Comparison of ENCODE assay signal across 15 cellular contexts in the genomic region with DNA sequence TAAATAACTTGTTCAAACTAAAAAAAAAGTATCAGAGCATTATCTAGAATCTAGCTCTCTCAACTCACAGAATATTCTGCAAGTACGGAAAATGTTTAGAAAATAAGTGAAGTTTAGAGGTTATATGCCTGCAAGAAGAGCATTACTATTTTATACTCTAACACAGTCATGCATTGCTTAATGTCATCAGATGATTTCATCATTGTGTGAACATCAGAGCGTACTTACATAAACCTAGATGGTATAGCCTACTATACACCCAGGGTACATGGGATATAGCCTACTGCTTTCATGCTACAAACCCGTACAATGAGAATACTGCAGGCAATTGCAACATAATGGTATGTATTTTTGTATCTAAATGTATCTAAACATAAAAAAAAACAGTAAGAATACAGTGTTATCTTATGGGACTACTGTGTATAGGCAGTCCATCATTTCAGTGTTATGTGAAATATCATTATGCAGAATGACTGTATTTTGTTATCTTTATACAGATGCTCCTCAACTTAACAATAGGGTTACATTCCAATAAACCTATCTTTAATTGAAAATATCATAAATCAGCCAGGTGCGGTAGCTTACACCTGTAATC. TPM values are rescaled to one million over a fixed set of nuclear protein-coding genes. Genes with fewer than 3 reads are reported as not detected.
DNase-seq lines count a peak whose midpoint lies in the region; ATAC-seq and TF ChIP-seq lines count a peak whose summit lies in the region.
"Had no signal": no experiment of that assay in that cellular context is flagged by ENCODE, and none has a peak within 500 bp of the region (broad histone marks: within the 10 kb centered on the region; RNA-seq: fewer than 3 reads in every experiment).

No MANE protein-coding gene starts in this region.

- DNase-seq in ELR (ENCODE audit: low read depth) (peak; percentile 28), OCI-M1 (lab: John Stamatoyannopoulos, UW) (peak; percentile 42), endodermal cell (no peak), mucosa of descending colon (no peak), HUDEP-2 (lab: John Stamatoyannopoulos, UW; ENCODE audit: unreplicated experiment in 76 of 76) (no peak), GOT3 (lab: John Stamatoyannopoulos, UW) (no peak)
- no peak for DNase-seq in stimulated activated naive CD8-positive, alpha-beta T cell treated with anti-CD3 and anti-CD28 coated beads, Interleukin-15, Interleukin-2, amounts not matched to agents 100 U/mL and 50 U/mL, for 24 hours
- DNase-seq: NCI-H1694, NCI-H526 had no signal

- H3K27ac Mint-ChIP-seq in endodermal cell = peak overlapping the region; percentile 56
- H3K27ac Mint-ChIP-seq: activated naive CD4-positive, alpha-beta T cell treated with anti-CD3 and anti-CD28 coated beads, Interleukin-2, amount 50 U/mL, for 72 hours; IgD-negative memory B cell had no signal

- no peaks in the 10 kb centered on the region for H3K27me3 Mint-ChIP-seq in endodermal cell (ENCODE audit: insufficient read depth)

- peaks cover 3% of the 10 kb centered on the region for H3K36me3 Mint-ChIP-seq in endodermal cell (ENCODE audit: low read depth)
- H3K36me3 Mint-ChIP-seq: activated naive CD4-positive, alpha-beta T cell treated with anti-CD3 and anti-CD28 coated beads, Interleukin-2, amount 50 U/mL, for 72 hours; IgD-negative memory B cell had no signal

- peak; percentile 41 for ATAC-seq in mucosa of descending colon
- no peak for ATAC-seq in stimulated activated naive CD8-positive, alpha-beta T cell treated with anti-CD3 and anti-CD28 coated beads, Interleukin-15, Interleukin-2, amounts not matched to agents 100 U/mL and 50 U/mL, for 24 hours
- no peak for ATAC-seq in GM19035 (IDR thresholded peaks at IDR 0.05; ENCODE audit: unreplicated experiment)
- ATAC-seq: activated naive CD4-positive, alpha-beta T cell treated with anti-CD3 and anti-CD28 coated beads, Interleukin-2, amount 50 U/mL, for 72 hours; GM12878 had no signal

- H3K36me3 ChIP-seq in endodermal cell (ENCODE audit: control insufficient read depth, insufficient read depth, low read length) (no peaks in the 10 kb centered on the region), mucosa of descending colon (ENCODE audit: low read depth) (no peaks in the 10 kb centered on the region)
- H3K36me3 ChIP-seq: BLaER1 had no signal

- H3K4me1 ChIP-seq in endodermal cell (ENCODE audit: control insufficient read depth, insufficient read depth, low read length) = peaks cover 9% of the 10 kb centered on the region
- H3K4me1 ChIP-seq in mucosa of descending colon (ENCODE audit: low read depth) = peaks cover 17% of the 10 kb centered on the region

- H3K27ac ChIP-seq in endodermal cell (ENCODE audit: low read depth, low read length) = no peak overlapping the region
- H3K27ac ChIP-seq: BLaER1, SJSA1 had no signal

- H3K4me1 Mint-ChIP-seq in endodermal cell = peaks cover 47% of the 10 kb centered on the region

- H3K9me3 ChIP-seq in endodermal cell (ENCODE audit: control insufficient read depth, low read length) (no peaks in the 10 kb centered on the region), mucosa of descending colon (no peaks in the 10 kb centered on the region)
- H3K9me3 ChIP-seq: BLaER1, SJSA1 had no signal

- H3K9ac ChIP-seq in endodermal cell (ENCODE audit: extremely low read depth, low read length, poor library complexity, severe bottlenecking) = no peak overlapping the region
- H3K9ac ChIP-seq: BLaER1 had no signal

- intact Hi-C loops in mucosa of descending colon (cut with DNase I, micrococcal nuclease) = no loop called here

- H3K4me3 ChIP-seq in endodermal cell (ENCODE audit: low read length) = no peak overlapping the region
- no peak overlapping the region for H3K4me3 ChIP-seq in mucosa of descending colon
- H3K4me3 ChIP-seq: BLaER1, GM12878, SJSA1 had no signal

- no peaks in the 10 kb centered on the region for H3K9me3 Mint-ChIP-seq in endodermal cell
- H3K9me3 Mint-ChIP-seq: activated naive CD4-positive, alpha-beta T cell treated with anti-CD3 and anti-CD28 coated beads, Interleukin-2, amount 50 U/mL, for 72 hours had no signal

- TF ChIP-seq CTCF in endodermal cell (conservative IDR thresholded peaks at IDR 0.05) = no peak
- TF ChIP-seq CTCF in mucosa of descending colon (IDR thresholded peaks at IDR 0.05) = no peak

- 92 to 99% methylated on average over 2 to 3 of the region's 4 CpGs for WGBS in endodermal cell (ENCODE audit: insufficient coverage in 1 of 2, insufficient read length in 1 of 2), 2 experiments

- H3K27me3 ChIP-seq in endodermal cell (ENCODE audit: control insufficient read depth, insufficient read depth, low read length, poor library complexity, severe bottlenecking) = no peaks in the 10 kb centered on the region
- H3K27me3 ChIP-seq: SJSA1 had no signal

- no peak overlapping the region for H3K4me3 Mint-ChIP-seq in endodermal cell
- H3K4me3 Mint-ChIP-seq: IgD-negative memory B cell had no signal

RNA-seq across cellular contexts. Expression of a gene that starts 6.0 kb away (rescaled TPM):
- total RNA-seq in endodermal cell = 100 to 1,000 TPM; 128 to 136 TPM
- 125 TPM for polyA plus RNA-seq in endodermal cell (2013, experiment 1 of 2)
- polyA plus RNA-seq in endodermal cell (2013, experiment 2 of 2) = 118 TPM
- total RNA-seq in mucosa of descending colon = 100 to 1,000 TPM in 1 of 3 donors, 10 to 100 TPM in 2; 81.5 to 194 (median 87.2) TPM

RNA-seq across cellular contexts. Expression of a gene that starts 46.2 kb away (rescaled TPM):
- 1 to 10 TPM; 1.7 TPM for total RNA-seq in endodermal cell
- polyA plus RNA-seq in endodermal cell (2013, experiment 1 of 2) = 1.2 TPM
- 1.6 TPM for polyA plus RNA-seq in endodermal cell (2013, experiment 2 of 2)
- total RNA-seq in mucosa of descending colon = 1 to 10 TPM; 1.5 to 9.3 (median 2.8) TPM

Comparison
In these comparisons a context has a peak if more than half of its experiments do, and no peak if none do; other contexts are left out.
1. DNase-seq: peak in ELR (single experiment) and OCI-M1 (single experiment); none in endodermal cell (single experiment), mucosa of descending colon (0 of 3), stimulated activated naive CD8-positive, alpha-beta T cell treated with anti-CD3 and anti-CD28 coated beads, Interleukin-15, Interleukin-2, amounts not matched to agents 100 U/mL and 50 U/mL, for 24 hours (single experiment), HUDEP-2 (0 of 76) and GOT3 (single experiment).